ENCODE assay signal across 9 cellular contexts in the genomic region with DNA sequence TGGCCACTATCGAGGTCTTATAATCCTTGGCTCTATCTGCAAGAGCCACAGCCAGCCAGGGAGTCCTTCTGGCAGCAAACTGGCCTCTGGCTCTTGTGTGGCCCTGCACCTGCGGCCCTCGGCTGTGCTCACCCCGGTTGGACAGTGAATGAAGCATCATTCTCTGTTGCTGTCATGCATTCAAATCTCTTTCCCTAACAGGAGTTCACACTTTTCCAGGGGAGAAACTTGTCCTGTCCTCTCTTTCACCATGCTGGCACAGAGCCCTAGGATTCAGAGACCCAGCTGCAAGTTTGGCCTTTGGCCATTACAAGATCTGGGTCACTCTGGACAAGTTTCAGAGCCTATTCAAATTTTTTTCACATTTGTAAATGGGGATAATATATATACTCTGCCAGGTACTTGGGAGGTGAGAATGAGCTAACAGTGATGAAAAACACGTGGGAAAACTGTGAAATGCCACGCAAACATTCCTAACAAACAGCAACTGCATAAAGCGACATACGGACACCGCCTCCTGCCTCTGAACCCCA. TPM values are rescaled to one million over a fixed set of nuclear protein-coding genes. Genes with fewer than 3 reads are reported as not detected.
A peak's percentile ranks its signal among the peaks of the same experiment; 100 is the strongest.
DNase-seq lines count a peak whose midpoint lies in the region; ATAC-seq and TF ChIP-seq lines count a peak whose summit lies in the region.
"Had no signal": no experiment of that assay in that cellular context is flagged by ENCODE, and none has a peak within 500 bp of the region (broad histone marks: within the 10 kb centered on the region; RNA-seq: fewer than 3 reads in every experiment).

No MANE protein-coding gene starts in this region.

- H3K9me3 ChIP-seq in right lobe of liver, result no peaks in the 10 kb centered on the region
- H3K9me3 ChIP-seq in naive thymus-derived CD4-positive, alpha-beta T cell (ENCODE audit: control insufficient read depth in 2 of 3, low read length in 3 of 3), result no peaks in the 10 kb centered on the region

- 67% methylated on average over 7 of the region's 9 CpGs for WGBS in right lobe of liver (ENCODE audit: insufficient coverage, low coverage, low lambda C conversion rate, missing lambda C conversion rate)

- POLR2A ChIA-PET in naive thymus-derived CD4-positive, alpha-beta T cell (lab: Charles Lee), result no interaction called here

- DNase-seq in LHCN-M2 (ENCODE audit: low read depth) (peak; percentile 74), dorsolateral prefrontal cortex (peak in 3 of 10 donors; percentile 43 to 71 (median 47)), right lobe of liver (no peak)
- DNase-seq in naive thymus-derived CD4-positive, alpha-beta T cell, result no peak
- DNase-seq: T-cell had no signal

- H3K4me1 Mint-ChIP-seq in naive thymus-derived CD4-positive, alpha-beta T cell, result peaks cover 0 to 3% (median 0%) of the 10 kb centered on the region in 7 donors

- TF ChIP-seq CTCF in dorsolateral prefrontal cortex (IDR thresholded peaks at IDR 0.05 in 54 of 56, conservative IDR thresholded peaks at IDR 0.05 in 2 of 56; ENCODE audit: low read depth in 1 of 56, partially characterized antibody in 56 of 56) (no peak), right lobe of liver (IDR thresholded peaks at IDR 0.05) (no peak)

- H3K27me3 Mint-ChIP-seq in naive thymus-derived CD4-positive, alpha-beta T cell, result no peaks in the 10 kb centered on the region
- H3K27me3 Mint-ChIP-seq: T-cell had no signal

- H3K27ac Mint-ChIP-seq in naive thymus-derived CD4-positive, alpha-beta T cell, result peak overlapping the region in 1 of 9 donors; percentile 63
- H3K27ac Mint-ChIP-seq: T-cell had no signal

- peaks cover 0 to 21% (median 7%) of the 10 kb centered on the region in 5 donors for H3K36me3 Mint-ChIP-seq in naive thymus-derived CD4-positive, alpha-beta T cell

- CTCF ChIA-PET in naive thymus-derived CD4-positive, alpha-beta T cell (lab: Charles Lee), result no interaction called here

- peaks cover 0 to 3% (median 0%) of the 10 kb centered on the region in 4 donors for H3K36me3 ChIP-seq in right lobe of liver
- peaks cover 0 to 57% (median 3%) of the 10 kb centered on the region in 3 experiments for H3K36me3 ChIP-seq in naive thymus-derived CD4-positive, alpha-beta T cell (ENCODE audit: control insufficient read depth in 2 of 3, insufficient read depth in 3 of 3, low read length in 3 of 3)

- H3K9me3 Mint-ChIP-seq in naive thymus-derived CD4-positive, alpha-beta T cell, result no peaks in the 10 kb centered on the region
- H3K9me3 Mint-ChIP-seq: T-cell had no signal

- intact Hi-C loops in dorsolateral prefrontal cortex (cut with DNase I) (loop anchor here (2.0 to 10.0 kb wide), 3 partner anchors 34 to 116 kb away; a partner anchor contains a TSS), right lobe of liver (cut with DNase I) (loop anchor here in 1 of 2 donors (10.0 kb wide), 1 partner anchor 134 kb away; no protein-coding TSS in a partner anchor)
- intact Hi-C loops in naive thymus-derived CD4-positive, alpha-beta T cell (cut with micrococcal nuclease), result no loop called here

- peak overlapping the region in 58 of 59 donors; percentile 66 to 99 (median 96) for H3K27ac ChIP-seq in dorsolateral prefrontal cortex
- peak overlapping the region in 2 of 3 donors; percentile 18 to 43 for H3K27ac ChIP-seq in right lobe of liver
- peak overlapping the region; percentile 97 for H3K27ac ChIP-seq in temporal lobe (ENCODE audit: low read depth, low read length)
- H3K27ac ChIP-seq in naive thymus-derived CD4-positive, alpha-beta T cell (ENCODE audit: low read depth, low read length), result no peak overlapping the region

- H3K4me1 ChIP-seq in right lobe of liver, result peaks cover 0 to 5% (median 2%) of the 10 kb centered on the region in 4 donors
- H3K4me1 ChIP-seq in naive thymus-derived CD4-positive, alpha-beta T cell (ENCODE audit: control insufficient read depth in 2 of 2, insufficient read depth in 2 of 2, low read length in 2 of 2), result no peaks in the 10 kb centered on the region

- ATAC-seq in right lobe of liver, result no peak
- no peak for ATAC-seq in GM18505 (IDR thresholded peaks at IDR 0.05; ENCODE audit: unreplicated experiment)
- no peak for ATAC-seq in GM19324 (IDR thresholded peaks at IDR 0.05; ENCODE audit: low FRiP score, unreplicated experiment)
- no peak for ATAC-seq in naive thymus-derived CD4-positive, alpha-beta T cell
- no peak for ATAC-seq in GM18511 (IDR thresholded peaks at IDR 0.05; ENCODE audit: unreplicated experiment)
- ATAC-seq: T-cell had no signal

- TF ChIP-seq POLR2A in right lobe of liver (IDR thresholded peaks at IDR 0.05) (no peak), GM18505 (IDR thresholded peaks at IDR 0.05; ENCODE audit: borderline replicate concordance, extremely low read depth, insufficient read depth, insufficient read length) (no peak)

- H3K27me3 ChIP-seq in dorsolateral prefrontal cortex (no peaks in the 10 kb centered on the region), right lobe of liver (no peaks in the 10 kb centered on the region)
- no peaks in the 10 kb centered on the region for H3K27me3 ChIP-seq in naive thymus-derived CD4-positive, alpha-beta T cell (ENCODE audit: control insufficient read depth in 2 of 2, insufficient read depth in 2 of 2, low read length in 2 of 2)

- H3K4me3 ChIP-seq in dorsolateral prefrontal cortex (peak overlapping the region in 6 of 59 donors; percentile 9 to 28 (median 20)), right lobe of liver (no peak overlapping the region)
- H3K4me3 ChIP-seq in naive thymus-derived CD4-positive, alpha-beta T cell (ENCODE audit: low read length), result no peak overlapping the region

- H3K4me3 Mint-ChIP-seq in naive thymus-derived CD4-positive, alpha-beta T cell, result no peak overlapping the region
- H3K4me3 Mint-ChIP-seq: T-cell had no signal

RNA-seq across cellular contexts. Expression of a gene that starts 34.2 kb away (rescaled TPM):
- 61.3 and 70.6 TPM in 2 replicates for total RNA-seq in LHCN-M2 (2014; rRNA removed)
- 57.6 TPM for polyA plus RNA-seq in LHCN-M2 (2012)
- 100 to 1,000 TPM in 119 of 120 experiments, 10 to 100 TPM in 1; 99.7 to 274 (median 141) TPM for total RNA-seq in dorsolateral prefrontal cortex
- total RNA-seq in right lobe of liver, result 10 to 100 TPM in 5 of 6 experiments, 1 to 10 TPM in 1; 7.9 to 42.6 (median 16.9) TPM
- 9.3 TPM for total RNA-seq in temporal lobe
- 10 to 100 TPM; 26.9 to 41.3 (median 35.0) TPM for total RNA-seq in naive thymus-derived CD4-positive, alpha-beta T cell
- polyA plus RNA-seq in naive thymus-derived CD4-positive, alpha-beta T cell, result 10 to 100 TPM in 1 of 2 donors, 1 to 10 TPM in 1; 9.0 to 19.5 TPM

RNA-seq across cellular contexts. Expression of a gene that starts 36.8 kb away (rescaled TPM):
- 29.3 and 31.7 TPM in 2 replicates for total RNA-seq in LHCN-M2 (2014; rRNA removed)
- polyA plus RNA-seq in LHCN-M2 (2012), result 14.2 TPM
- 100 to 1,000 TPM in 1 of 120 experiments, 10 to 100 TPM in 67, 1 to 10 TPM in 52; 3.4 to 113 (median 10.9) TPM for total RNA-seq in dorsolateral prefrontal cortex
- total RNA-seq in right lobe of liver, result 10 to 100 TPM in 3 of 6 experiments, 1 to 10 TPM in 3; 2.6 to 30.6 (median 11.0) TPM
- 2.0 TPM for total RNA-seq in temporal lobe
- total RNA-seq in naive thymus-derived CD4-positive, alpha-beta T cell, result 10 to 100 TPM in 2 of 5 experiments, 1 to 10 TPM in 3; 4.8 to 72.6 (median 5.5) TPM
- 1 to 10 TPM; 1.6 to 2.3 TPM for polyA plus RNA-seq in naive thymus-derived CD4-positive, alpha-beta T cell

RNA-seq across cellular contexts. Expression of a gene that starts 57.0 kb away (rescaled TPM):
- 6.1 and 13.3 TPM in 2 replicates for total RNA-seq in LHCN-M2 (2014; rRNA removed)
- 3.7 TPM for polyA plus RNA-seq in LHCN-M2 (2012)
- total RNA-seq in dorsolateral prefrontal cortex, result 100 to 1,000 TPM in 17 of 120 experiments, 10 to 100 TPM in 103; 45.0 to 160 (median 76.4) TPM
- total RNA-seq in right lobe of liver, result 10 to 100 TPM in 5 of 6 experiments, 1 to 10 TPM in 1; 8.1 to 32.9 (median 19.8) TPM
- 20.9 TPM for total RNA-seq in temporal lobe
- 100 to 1,000 TPM in 3 of 5 experiments, 10 to 100 TPM in 2; 66.5 to 252 (median 105) TPM for total RNA-seq in naive thymus-derived CD4-positive, alpha-beta T cell
- 1 to 10 TPM; 4.8 to 8.3 TPM for polyA plus RNA-seq in naive thymus-derived CD4-positive, alpha-beta T cell

Comparison
In these comparisons a context has a peak if more than half of its experiments do, and no peak if none do; other contexts are left out.
1. intact Hi-C loops: an anchor here in dorsolateral prefrontal cortex (2.0 to 10.0 kb wide); none called in naive thymus-derived CD4-positive, alpha-beta T cell.